6 cellular contexts compared by ENCODE assay signal in the genomic region with DNA sequence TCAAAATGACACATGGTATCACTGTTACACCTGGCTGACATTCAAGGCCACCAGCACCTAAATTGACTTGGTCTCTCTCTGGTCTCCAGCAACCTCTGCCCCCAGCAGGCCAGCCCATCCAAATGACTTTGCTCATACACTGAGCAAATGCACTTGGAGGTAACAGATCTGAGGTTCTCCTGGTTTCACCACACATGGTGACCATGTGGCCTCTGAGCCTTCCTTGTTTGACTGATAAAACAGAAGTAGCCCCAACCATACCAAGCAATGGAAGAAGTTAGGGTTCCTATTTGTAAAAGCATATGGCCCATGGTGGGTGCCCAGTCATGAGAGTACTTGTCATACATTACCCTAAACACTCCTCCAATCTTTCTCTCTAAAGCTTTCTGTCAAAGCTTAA.
"Had no signal": no experiment of that assay in that cellular context is flagged by ENCODE, and none has a peak within 500 bp of the region (broad histone marks: within the 10 kb centered on the region; RNA-seq: fewer than 3 reads in every experiment).

No MANE protein-coding gene starts in this region.

- H3K4me3 ChIP-seq: K562 had no signal

- DNase-seq: IMR-90, KBM-7, KG1 had no signal

- H3K27ac ChIP-seq: HL-60 had no signal

- FAIRE-seq: HTR-8/SVneo, K562 had no signal

- ATAC-seq: K562 had no signal
